In genomic region chr9:25700430-25700829, GRCh38 we compare ENCODE assay signal across 1 cellular context.
TF ChIP-seq lines count a peak whose summit lies in the region.

No MANE protein-coding gene starts in this region.

TF ChIP-seq in IMR-90, 13 proteins besides CTCF, POLR2A, EP300 and RAD21:
- TF ChIP-seq CEBPB (IDR thresholded peaks at IDR 0.05; ENCODE audit: low read depth, low read length) (no peak), CHD1 (IDR thresholded peaks at IDR 0.05; ENCODE audit: low read depth, low read length) (no peak), MXI1 (IDR thresholded peaks at IDR 0.05; ENCODE audit: borderline replicate concordance, low read depth, low read length) (no peak), NFE2L2 (IDR thresholded peaks at IDR 0.05; ENCODE audit: low read depth, low read length) (no peak), USF2 (IDR thresholded peaks at IDR 0.05; ENCODE audit: low read depth, low read length) (no peak), RCOR1 (IDR thresholded peaks at IDR 0.05; ENCODE audit: insufficient replicate concordance, low read length) (no peak), RFX5 (IDR thresholded peaks at IDR 0.05; ENCODE audit: low read depth, low read length) (no peak), MAFK (IDR thresholded peaks at IDR 0.05; ENCODE audit: low read depth, low read length) (no peak), BHLHE40 (IDR thresholded peaks at IDR 0.05; ENCODE audit: low read depth, low read length) (no peak), MAZ (IDR thresholded peaks at IDR 0.05; ENCODE audit: borderline replicate concordance, low read depth, low read length) (no peak), FOS (IDR thresholded peaks at IDR 0.05; ENCODE audit: low read depth, low read length) (no peak), ELK1 (IDR thresholded peaks at IDR 0.05; ENCODE audit: borderline replicate concordance, low read depth, low read length) (no peak), SMC3 (IDR thresholded peaks at IDR 0.05; ENCODE audit: low read depth, low read length) (no peak)
